ENCODE assay signal across 13 cellular contexts in genomic region chr6:54428437-54428836, GRCh38.
A peak's percentile ranks its signal among the peaks of the same experiment; 100 is the strongest.
DNase-seq lines count a peak whose midpoint lies in the region; ATAC-seq and TF ChIP-seq lines count a peak whose summit lies in the region.
"Had no signal": no experiment of that assay in that cellular context is flagged by ENCODE, and none has a peak within 500 bp of the region (broad histone marks: within the 10 kb centered on the region; RNA-seq: fewer than 3 reads in every experiment).

No MANE protein-coding gene starts in this region.

- no peak overlapping the region for H3K27ac ChIP-seq in smooth muscle cell (ENCODE audit: low read depth)
- H3K27ac ChIP-seq: neural progenitor cell, SJSA1 had no signal

- no peak overlapping the region for H3K4me2 ChIP-seq in smooth muscle cell
- H3K4me2 ChIP-seq: neural progenitor cell had no signal

- H3K36me3 ChIP-seq in H7 (replicated peaks; ENCODE audit: control insufficient read depth, insufficient read depth, low read length) (no peaks in the 10 kb centered on the region), smooth muscle cell (ENCODE audit: low read depth) (no peaks in the 10 kb centered on the region), MG63 (no peaks in the 10 kb centered on the region)
- H3K36me3 ChIP-seq: neural progenitor cell, SJSA1 had no signal

- DNase-seq in GM19238 (ENCODE audit: insufficient read length, low spot score), result peak; percentile 14
- peak; percentile 0 for DNase-seq in H7
- DNase-seq in smooth muscle cell (lab: John Stamatoyannopoulos, UW; ENCODE audit: unreplicated experiment), result no peak
- DNase-seq in globus pallidus (ENCODE audit: low spot score), result no peak
- DNase-seq in NCI-H2171 (lab: John Stamatoyannopoulos, UW), result no peak
- no peak for DNase-seq in MG63
- DNase-seq: activated CD8-positive, alpha-beta T cell treated with anti-CD3 and anti-CD28 coated beads for 36 hours; DMS53; NCI-H2081; stimulated activated CD4-positive, alpha-beta T cell treated with anti-CD3 and anti-CD28 coated beads, Interleukin-1b, Interleukin-23, amount 100 ng/mL, for 48 hours had no signal

- H3K4me1 ChIP-seq in smooth muscle cell (ENCODE audit: low read depth), result no peaks in the 10 kb centered on the region
- H3K4me1 ChIP-seq: neural progenitor cell, SJSA1 had no signal

- no peaks in the 10 kb centered on the region for H3K27me3 ChIP-seq in H7 (ENCODE audit: control insufficient read depth, insufficient read depth, low read length)
- H3K27me3 ChIP-seq in smooth muscle cell (ENCODE audit: low read depth), result no peaks in the 10 kb centered on the region
- H3K27me3 ChIP-seq in MG63, result no peaks in the 10 kb centered on the region
- H3K27me3 ChIP-seq: neural progenitor cell, SJSA1 had no signal

- H3K4me3 ChIP-seq in H7 (ENCODE audit: insufficient read depth, low read depth, low read length) (no peak overlapping the region), smooth muscle cell (no peak overlapping the region), MG63 (no peak overlapping the region)
- H3K4me3 ChIP-seq: neural progenitor cell, SJSA1 had no signal

- peak; percentile 96 for ATAC-seq in HG03280 (IDR thresholded peaks at IDR 0.05; ENCODE audit: unreplicated experiment)
- ATAC-seq: activated CD8-positive, alpha-beta T cell treated with anti-CD3 and anti-CD28 coated beads for 36 hours had no signal

- H4K20me1 ChIP-seq in smooth muscle cell (ENCODE audit: low read depth), result no peaks in the 10 kb centered on the region

- no peak overlapping the region for H3K9ac ChIP-seq in smooth muscle cell (ENCODE audit: low read depth)
- H3K9ac ChIP-seq: neural progenitor cell had no signal

- 74% methylated on average over 2 of the region's 2 CpGs for WGBS in smooth muscle cell (ENCODE audit: low lambda C conversion rate)

- TF ChIP-seq CTCF in smooth muscle cell (IDR thresholded peaks at IDR 0.05; ENCODE audit: borderline replicate concordance, insufficient read depth, poor library complexity, severe bottlenecking), result no peak

- H3F3A ChIP-seq in smooth muscle cell (ENCODE audit: low read depth), result no peaks in the 10 kb centered on the region

- H3K9me3 ChIP-seq in smooth muscle cell (replicated peaks; ENCODE audit: low read depth), result no peaks in the 10 kb centered on the region
- H3K9me3 ChIP-seq in MG63, result no peaks in the 10 kb centered on the region
- H3K9me3 ChIP-seq: SJSA1 had no signal

- no peaks in the 10 kb centered on the region for H3K79me2 ChIP-seq in smooth muscle cell (ENCODE audit: low read depth)

- peak overlapping the region; percentile 31 for H2AFZ ChIP-seq in smooth muscle cell (ENCODE audit: low read depth)
- H2AFZ ChIP-seq: neural progenitor cell had no signal

Comparison
In these comparisons a context has a peak if more than half of its experiments do, and no peak if none do; other contexts are left out.
1. DNase-seq: peak in GM19238 (single experiment) and H7 (single experiment); none in smooth muscle cell (single experiment), globus pallidus (single experiment), NCI-H2171 (single experiment) and MG63 (single experiment).